Comparison of ENCODE assay signal across 1 cellular context in the genomic region with DNA sequence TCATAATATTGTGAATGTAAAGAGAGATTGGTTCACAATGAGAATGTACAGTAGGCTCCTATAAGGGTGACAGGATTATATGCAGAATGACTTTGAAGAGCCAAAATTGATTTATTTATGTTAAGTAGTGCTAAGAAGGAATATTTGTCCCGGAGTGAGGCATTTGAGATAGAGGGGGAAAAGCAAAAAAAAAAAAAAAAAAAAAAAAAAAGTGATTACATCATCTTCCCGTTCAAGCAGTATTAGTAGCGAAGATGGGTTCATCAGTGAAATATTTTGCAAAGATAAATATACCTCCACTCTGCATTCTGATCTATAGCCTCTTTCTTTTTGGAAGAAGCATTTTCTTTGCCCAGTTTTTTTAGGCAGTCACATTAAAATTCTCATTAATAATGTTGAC.
TF ChIP-seq lines count a peak whose summit lies in the region.

No MANE protein-coding gene starts in this region.

TF ChIP-seq in K562, 482 proteins besides CTCF, POLR2A, EP300 and RAD21 (continued from another document):
- TF ChIP-seq, protein P1, sequence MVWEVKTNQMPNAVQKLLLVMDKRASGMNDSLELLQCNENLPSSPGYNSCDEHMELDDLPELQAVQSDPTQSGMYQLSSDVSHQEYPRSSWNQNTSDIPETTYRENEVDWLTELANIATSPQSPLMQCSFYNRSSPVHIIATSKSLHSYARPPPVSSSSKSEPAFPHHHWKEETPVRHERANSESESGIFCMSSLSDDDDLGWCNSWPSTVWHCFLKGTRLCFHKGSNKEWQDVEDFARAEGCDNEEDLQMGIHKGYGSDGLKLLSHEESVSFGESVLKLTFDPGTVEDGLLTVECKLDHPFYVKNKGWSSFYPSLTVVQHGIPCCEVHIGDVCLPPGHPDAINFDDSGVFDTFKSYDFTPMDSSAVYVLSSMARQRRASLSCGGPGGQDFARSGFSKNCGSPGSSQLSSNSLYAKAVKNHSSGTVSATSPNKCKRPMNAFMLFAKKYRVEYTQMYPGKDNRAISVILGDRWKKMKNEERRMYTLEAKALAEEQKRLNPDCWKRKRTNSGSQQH (CRISPR knock-in tag; IDR thresholded peaks at IDR 0.05), result no peak
